12 cellular contexts compared by ENCODE assay signal in the genomic region with DNA sequence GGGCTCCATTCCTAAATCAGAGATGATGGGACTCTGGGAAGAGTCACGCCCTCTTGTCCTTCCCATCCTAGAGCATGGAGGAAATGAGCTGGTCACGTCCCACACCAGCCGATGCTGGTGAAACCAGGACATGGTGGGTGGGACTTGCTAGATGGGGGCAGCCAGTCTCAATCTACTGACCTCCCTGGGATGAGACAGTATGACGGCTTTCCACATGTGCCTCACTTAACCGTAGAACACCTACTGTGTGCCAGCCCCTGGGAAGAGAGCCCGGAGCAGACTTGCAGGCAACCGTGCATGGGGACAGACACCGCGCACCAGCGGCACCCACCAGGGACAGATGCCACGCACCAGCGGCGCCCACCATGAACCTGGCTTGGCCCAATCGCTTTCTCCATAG. TPM values are rescaled to one million over a fixed set of nuclear protein-coding genes. Genes with fewer than 3 reads are reported as not detected.
A peak's percentile ranks its signal among the peaks of the same experiment; 100 is the strongest.
DNase-seq lines count a peak whose midpoint lies in the region; ATAC-seq and TF ChIP-seq lines count a peak whose summit lies in the region.
"Had no signal": no experiment of that assay in that cellular context is flagged by ENCODE, and none has a peak within 500 bp of the region (broad histone marks: within the 10 kb centered on the region; RNA-seq: fewer than 3 reads in every experiment).

No MANE protein-coding gene starts in this region.

- H3K36me3 Mint-ChIP-seq in glutamatergic neuron (ENCODE audit: unreplicated experiment), result no peaks in the 10 kb centered on the region

- no peak overlapping the region for H3K9ac ChIP-seq in neuronal stem cell (ENCODE audit: low read depth, low read length, poor library complexity)

- H3K36me3 ChIP-seq in neuronal stem cell (replicated peaks in 1 of 2; ENCODE audit: control insufficient read depth in 2 of 2, insufficient read depth in 2 of 2, low read length in 2 of 2), result no peaks in the 10 kb centered on the region
- H3K36me3 ChIP-seq in aorta (ENCODE audit: control insufficient read depth in 1 of 2, insufficient read depth in 2 of 2, low read length in 1 of 2), result no peaks in the 10 kb centered on the region

- no peak overlapping the region for H4K8ac ChIP-seq in neuronal stem cell (ENCODE audit: low read depth, low read length)

- peak overlapping the region; percentile 2 for H3K23ac ChIP-seq in neuronal stem cell (ENCODE audit: low read depth, low read length, poor library complexity)

- peaks cover 6% of the 10 kb centered on the region for H3K9me3 Mint-ChIP-seq in glutamatergic neuron (ENCODE audit: unreplicated experiment)

- peaks cover 18% of the 10 kb centered on the region for H3K79me1 ChIP-seq in neuronal stem cell (ENCODE audit: low read depth, low read length)

- H3K18ac ChIP-seq in neuronal stem cell (ENCODE audit: low read length), result no peak overlapping the region

- H4K91ac ChIP-seq in neuronal stem cell (ENCODE audit: low read depth, low read length, poor library complexity), result no peak overlapping the region

- H3K4me1 Mint-ChIP-seq in glutamatergic neuron (ENCODE audit: low read depth, unreplicated experiment), result peaks cover 36% of the 10 kb centered on the region

- H3K14ac ChIP-seq in neuronal stem cell (ENCODE audit: low read length), result no peak overlapping the region

- peak overlapping the region; percentile 91 for H2AFZ ChIP-seq in neuronal stem cell (ENCODE audit: low read length)

- no peak for TF ChIP-seq CTCF in glutamatergic neuron (IDR thresholded peaks at IDR 0.05; ENCODE audit: partially characterized antibody, unreplicated experiment)

- peaks cover 18% of the 10 kb centered on the region for H3K27me3 Mint-ChIP-seq in glutamatergic neuron (ENCODE audit: unreplicated experiment)

- H3K9me3 ChIP-seq in neuronal stem cell (replicated peaks in 1 of 2; ENCODE audit: control insufficient read depth in 2 of 2, insufficient read depth in 1 of 2, low read depth in 1 of 2, low read length in 2 of 2) (no peaks in the 10 kb centered on the region), aorta (ENCODE audit: control insufficient read depth, low read length) (no peaks in the 10 kb centered on the region)

- peaks cover 29% of the 10 kb centered on the region in 2 donors for H3K4me1 ChIP-seq in neuronal stem cell (ENCODE audit: control insufficient read depth in 2 of 2, insufficient read depth in 1 of 2, low read depth in 1 of 2, low read length in 2 of 2)
- no peaks in the 10 kb centered on the region for H3K4me1 ChIP-seq in aorta (ENCODE audit: control insufficient read depth in 1 of 2, insufficient read depth in 2 of 2, low read length in 2 of 2)

- H3K4me2 ChIP-seq in neuronal stem cell (ENCODE audit: insufficient read depth, low read length, poor library complexity, severe bottlenecking), result no peak overlapping the region

- H3K27ac Mint-ChIP-seq in glutamatergic neuron (ENCODE audit: unreplicated experiment), result peak overlapping the region; percentile 77

- H3K27ac ChIP-seq in neuronal stem cell (replicated peaks; ENCODE audit: low read length) (no peak overlapping the region), aorta (ENCODE audit: low read depth in 1 of 2, low read length in 2 of 2) (peak overlapping the region in 1 of 2 donors; percentile 21)
- H3K27ac ChIP-seq: epithelial cell of prostate had no signal

- no CpG with 5 or more reads among the region's 14 CpGs for WGBS in neuronal stem cell (ENCODE audit: extremely low coverage in 2 of 2, insufficient read length in 2 of 2, insufficient replicate concordance in 1 of 2), 2 donors
- WGBS in aorta, 2 donors, result 76 to 77% methylated on average over 14 of the region's 14 CpGs

- H3K27me3 ChIP-seq in neuronal stem cell (ENCODE audit: control insufficient read depth in 3 of 3, insufficient read depth in 3 of 3, low read depth in 1 of 3, low read length in 3 of 3) (peaks cover 0 to 6% (median 0%) of the 10 kb centered on the region in 3 experiments), aorta (ENCODE audit: control insufficient read depth in 1 of 2, insufficient read depth in 2 of 2, low read length in 1 of 2) (no peaks in the 10 kb centered on the region)

- DNase-seq in Right ventricle myocardium inferior (ENCODE audit: missing footprints) (peak; percentile 53), cardiac septum (ENCODE audit: low spot score) (no peak), glutamatergic neuron (no peak), neuronal stem cell (ENCODE audit: low spot score) (no peak), aorta (peak; percentile 45 to 72)
- no peak for DNase-seq in stimulated activated CD4-positive, alpha-beta T cell treated with anti-CD3 and anti-CD28 coated beads, Interleukin-1b, Interleukin-23, amount 100 ng/mL, for 48 hours
- DNase-seq: ACHN; activated effector memory CD4-positive, alpha-beta T cell treated with Interleukin-2 at 50 U/mL for 16 hours had no signal

- H2AK5ac ChIP-seq in neuronal stem cell (ENCODE audit: low read depth, low read length), result peak overlapping the region; percentile 53

- H3K4me3 ChIP-seq in neuronal stem cell (ENCODE audit: low read length in 2 of 2), result peak overlapping the region in 1 of 2 donors; percentile 52
- no peak overlapping the region for H3K4me3 ChIP-seq in aorta (ENCODE audit: low read length in 2 of 2)

- H3K4ac ChIP-seq in neuronal stem cell (ENCODE audit: low read length), result no peak overlapping the region

- H2BK12ac ChIP-seq in neuronal stem cell (ENCODE audit: low read length), result peak overlapping the region; percentile 17

- peak; percentile 6 for ATAC-seq in Right ventricle myocardium inferior
- ATAC-seq in aorta (ENCODE audit: low FRiP score), result no peak
- ATAC-seq in HG02973 (IDR thresholded peaks at IDR 0.05; ENCODE audit: unreplicated experiment), result no peak
- no peak for ATAC-seq in HG02588 (IDR thresholded peaks at IDR 0.05; ENCODE audit: unreplicated experiment)

- no peak overlapping the region for H2BK120ac ChIP-seq in neuronal stem cell (ENCODE audit: low read depth, low read length)

- H3K4me3 Mint-ChIP-seq in glutamatergic neuron (ENCODE audit: unreplicated experiment), result peak overlapping the region; percentile 88

- no peak overlapping the region for H2BK5ac ChIP-seq in neuronal stem cell (ENCODE audit: low read length)

- no peak overlapping the region for H2BK15ac ChIP-seq in neuronal stem cell (ENCODE audit: low read length)

- intact Hi-C loops in Right ventricle myocardium inferior (cut with DNase I), result loop anchor here (2.0 kb wide), 1 partner anchor 39 kb away; no protein-coding TSS in a partner anchor
- intact Hi-C loops in cardiac septum (cut with DNase I), result no loop called here
- intact Hi-C loops in aorta (cut with DNase I), result loop anchor here in 1 of 2 donors (2.0 kb wide), 1 partner anchor 39 kb away; no protein-coding TSS in a partner anchor

RNA-seq across cellular contexts. Expression of gene OSBPL5, which starts 3.8 kb away (rescaled TPM):
- total RNA-seq in Right ventricle myocardium inferior (18.4 TPM), cardiac septum (16.6 TPM), glutamatergic neuron (ENCODE audit: unreplicated experiment) (115 TPM), aorta (10 to 100 TPM; 64.1 to 69.1 TPM)
- 9.5 TPM for polyA plus RNA-seq in neuronal stem cell (2013, experiment 1 of 2)
- 9.7 TPM for polyA plus RNA-seq in neuronal stem cell (2013, experiment 2 of 2)
- 10 to 100 TPM; 11.9 to 48.4 TPM for polyA plus RNA-seq in aorta

RNA-seq across cellular contexts. Expression of gene MRGPRG, which starts 57.3 kb away (rescaled TPM):
- not detected for total RNA-seq in Right ventricle myocardium inferior
- not detected for total RNA-seq in cardiac septum
- total RNA-seq in glutamatergic neuron (ENCODE audit: unreplicated experiment), result not detected
- polyA plus RNA-seq in neuronal stem cell (2013, experiment 1 of 2), result not detected
- polyA plus RNA-seq in neuronal stem cell (2013, experiment 2 of 2), result not detected
- total RNA-seq in aorta, result not detected
- polyA plus RNA-seq in aorta, result not detected
- total RNA-seq: mucosa of gallbladder had no signal

Comparison
In these comparisons a context has a peak if more than half of its experiments do, and no peak if none do; other contexts are left out.
1. DNase-seq: peak in Right ventricle myocardium inferior (single experiment) and aorta (2 of 2); none in cardiac septum (single experiment), glutamatergic neuron (single experiment), neuronal stem cell (single experiment) and stimulated activated CD4-positive, alpha-beta T cell treated with anti-CD3 and anti-CD28 coated beads, Interleukin-1b, Interleukin-23, amount 100 ng/mL, for 48 hours (single experiment).